1 cellular context compared by ENCODE assay signal in the genomic region with DNA sequence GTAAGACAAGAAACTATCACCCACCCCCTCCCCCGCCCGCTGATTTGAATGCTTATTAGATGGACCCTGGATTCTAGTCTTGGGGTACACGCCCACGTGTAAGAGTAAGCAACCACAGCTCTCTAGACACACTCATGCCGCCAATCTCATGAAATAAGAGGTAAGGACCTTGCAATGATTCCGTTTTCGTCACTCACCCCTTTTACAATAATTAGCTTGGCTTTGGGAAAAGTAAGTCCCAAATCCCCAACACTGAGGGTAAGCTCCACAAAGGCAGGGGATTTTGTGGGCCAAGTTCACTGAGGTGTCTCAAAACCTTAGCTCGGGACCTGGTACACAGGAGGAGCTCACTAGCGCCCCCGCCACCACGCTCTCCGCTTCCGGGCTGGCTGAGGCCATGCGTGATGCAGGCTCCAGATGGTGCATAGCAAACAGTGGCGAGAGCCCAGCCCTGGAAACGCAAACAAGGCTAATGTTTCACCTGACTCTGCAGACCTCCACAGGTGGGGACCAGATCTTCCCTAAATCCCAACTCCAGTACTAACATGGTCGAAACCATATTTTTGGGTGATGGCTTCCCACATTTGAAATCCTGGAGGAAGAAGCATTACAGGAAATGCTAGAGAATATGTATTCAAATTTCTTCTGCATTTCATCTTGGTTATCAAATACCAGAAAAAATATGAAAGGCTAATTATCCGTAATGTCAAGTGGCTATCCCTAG.
TF ChIP-seq lines count a peak whose summit lies in the region.

No MANE protein-coding gene starts in this region.

TF ChIP-seq in GM12878, 131 proteins besides CTCF, POLR2A, EP300 and RAD21 (continued from another document and continues in another):
- TF ChIP-seq ZBTB40 (IDR thresholded peaks at IDR 0.05; ENCODE audit: borderline replicate concordance): no peak
- TF ChIP-seq ZNF384 (IDR thresholded peaks at IDR 0.05; ENCODE audit: borderline replicate concordance, low read depth, low read length): 0 out of 2 replicates have a peak, but pooled peaks have one; percentile 10
- no peak for TF ChIP-seq FOS (IDR thresholded peaks at IDR 0.05; ENCODE audit: borderline replicate concordance, extremely low read depth, insufficient read length)
- TF ChIP-seq TBL1XR1 (IDR thresholded peaks at IDR 0.05; ENCODE audit: low read depth, low read length): no peak
- TF ChIP-seq RB1 (IDR thresholded peaks at IDR 0.05; ENCODE audit: borderline replicate concordance): no peak
- TF ChIP-seq HDAC2 (IDR thresholded peaks at IDR 0.05): 0 out of 2 replicates have a peak, but pooled peaks have one; percentile 68
- TF ChIP-seq POLR2AphosphoS2 (IDR thresholded peaks at IDR 0.05; ENCODE audit: low read depth, low read length): no peak
- TF ChIP-seq, protein P1, sequence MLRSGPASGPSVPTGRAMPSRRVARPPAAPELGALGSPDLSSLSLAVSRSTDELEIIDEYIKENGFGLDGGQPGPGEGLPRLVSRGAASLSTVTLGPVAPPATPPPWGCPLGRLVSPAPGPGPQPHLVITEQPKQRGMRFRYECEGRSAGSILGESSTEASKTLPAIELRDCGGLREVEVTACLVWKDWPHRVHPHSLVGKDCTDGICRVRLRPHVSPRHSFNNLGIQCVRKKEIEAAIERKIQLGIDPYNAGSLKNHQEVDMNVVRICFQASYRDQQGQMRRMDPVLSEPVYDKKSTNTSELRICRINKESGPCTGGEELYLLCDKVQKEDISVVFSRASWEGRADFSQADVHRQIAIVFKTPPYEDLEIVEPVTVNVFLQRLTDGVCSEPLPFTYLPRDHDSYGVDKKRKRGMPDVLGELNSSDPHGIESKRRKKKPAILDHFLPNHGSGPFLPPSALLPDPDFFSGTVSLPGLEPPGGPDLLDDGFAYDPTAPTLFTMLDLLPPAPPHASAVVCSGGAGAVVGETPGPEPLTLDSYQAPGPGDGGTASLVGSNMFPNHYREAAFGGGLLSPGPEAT (IDR thresholded peaks at IDR 0.05; ENCODE audit: low read depth): peak; percentile 82
- TF ChIP-seq ZZZ3 (IDR thresholded peaks at IDR 0.05; ENCODE audit: control insufficient read depth, insufficient read length, low read depth): no peak
- no peak for TF ChIP-seq ZNF622 (IDR thresholded peaks at IDR 0.05)
- TF ChIP-seq IKZF2 (IDR thresholded peaks at IDR 0.05): peak; percentile 88 to 91
- TF ChIP-seq CREB1 (IDR thresholded peaks at IDR 0.05; ENCODE audit: low read depth): peak; percentile 67
- TF ChIP-seq, protein P2, sequence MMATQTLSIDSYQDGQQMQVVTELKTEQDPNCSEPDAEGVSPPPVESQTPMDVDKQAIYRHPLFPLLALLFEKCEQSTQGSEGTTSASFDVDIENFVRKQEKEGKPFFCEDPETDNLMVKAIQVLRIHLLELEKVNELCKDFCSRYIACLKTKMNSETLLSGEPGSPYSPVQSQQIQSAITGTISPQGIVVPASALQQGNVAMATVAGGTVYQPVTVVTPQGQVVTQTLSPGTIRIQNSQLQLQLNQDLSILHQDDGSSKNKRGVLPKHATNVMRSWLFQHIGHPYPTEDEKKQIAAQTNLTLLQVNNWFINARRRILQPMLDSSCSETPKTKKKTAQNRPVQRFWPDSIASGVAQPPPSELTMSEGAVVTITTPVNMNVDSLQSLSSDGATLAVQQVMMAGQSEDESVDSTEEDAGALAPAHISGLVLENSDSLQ (IDR thresholded peaks at IDR 0.05): no peak; the same call in 1 of the 2 replicates
- no peak for TF ChIP-seq NRF1 (conservative IDR thresholded peaks at IDR 0.05; ENCODE audit: low read depth, low read length)
- peak; percentile 19 for TF ChIP-seq SP1 (IDR thresholded peaks at IDR 0.05; ENCODE audit: low read depth, low read length)
- TF ChIP-seq HSF1 (IDR thresholded peaks at IDR 0.05; ENCODE audit: low read depth, low read length): no peak
- no peak for TF ChIP-seq BCL11A (IDR thresholded peaks at IDR 0.05; ENCODE audit: low read depth, low read length)
- no peak for TF ChIP-seq CBX5 (IDR thresholded peaks at IDR 0.05; ENCODE audit: low read depth)
- peak; percentile 49; the same call in 1 of the 2 replicates for TF ChIP-seq SMC3 (IDR thresholded peaks at IDR 0.05; ENCODE audit: borderline replicate concordance, low read length)
- TF ChIP-seq, protein P3, sequence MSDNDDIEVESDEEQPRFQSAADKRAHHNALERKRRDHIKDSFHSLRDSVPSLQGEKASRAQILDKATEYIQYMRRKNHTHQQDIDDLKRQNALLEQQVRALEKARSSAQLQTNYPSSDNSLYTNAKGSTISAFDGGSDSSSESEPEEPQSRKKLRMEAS (IDR thresholded peaks at IDR 0.05; ENCODE audit: low read depth, low read length): peak; percentile 89
- peak; percentile 66 for TF ChIP-seq MTA2 (IDR thresholded peaks at IDR 0.05; ENCODE audit: low read depth)
- peak; percentile 90 for TF ChIP-seq SMARCA5 (IDR thresholded peaks at IDR 0.05)
- TF ChIP-seq EED (IDR thresholded peaks at IDR 0.05; ENCODE audit: low read depth): peak; percentile 77
- TF ChIP-seq LARP7 (IDR thresholded peaks at IDR 0.05): no peak; the same call in 1 of the 2 replicates
- peak; percentile 83 for TF ChIP-seq POLR2AphosphoS5 (IDR thresholded peaks at IDR 0.05; ENCODE audit: low read length)
- TF ChIP-seq NR2C2 (IDR thresholded peaks at IDR 0.05; ENCODE audit: borderline replicate concordance, control insufficient read depth, insufficient read length, low read depth): no peak
- no peak for TF ChIP-seq REST (IDR thresholded peaks at IDR 0.05; ENCODE audit: low read depth, low read length)
- no peak for TF ChIP-seq SUZ12 (IDR thresholded peaks at IDR 0.05; ENCODE audit: unreplicated experiment)
- TF ChIP-seq POU2F2 (IDR thresholded peaks at IDR 0.05; ENCODE audit: borderline replicate concordance, low read depth, low read length): peak; percentile 74; the same call in 1 of the 3 replicates
- peak; percentile 87 for TF ChIP-seq MYC (IDR thresholded peaks at IDR 0.05; ENCODE audit: insufficient read depth, insufficient read length, insufficient replicate concordance, low read length, severe bottlenecking)
- TF ChIP-seq BHLHE40 (IDR thresholded peaks at IDR 0.05; ENCODE audit: borderline replicate concordance in 1 of 2, low read depth in 2 of 2, low read length in 1 of 2): peak; percentile 74 to 78
- peak; percentile 81 for TF ChIP-seq ZNF592 (IDR thresholded peaks at IDR 0.05)
- TF ChIP-seq, protein P4, sequence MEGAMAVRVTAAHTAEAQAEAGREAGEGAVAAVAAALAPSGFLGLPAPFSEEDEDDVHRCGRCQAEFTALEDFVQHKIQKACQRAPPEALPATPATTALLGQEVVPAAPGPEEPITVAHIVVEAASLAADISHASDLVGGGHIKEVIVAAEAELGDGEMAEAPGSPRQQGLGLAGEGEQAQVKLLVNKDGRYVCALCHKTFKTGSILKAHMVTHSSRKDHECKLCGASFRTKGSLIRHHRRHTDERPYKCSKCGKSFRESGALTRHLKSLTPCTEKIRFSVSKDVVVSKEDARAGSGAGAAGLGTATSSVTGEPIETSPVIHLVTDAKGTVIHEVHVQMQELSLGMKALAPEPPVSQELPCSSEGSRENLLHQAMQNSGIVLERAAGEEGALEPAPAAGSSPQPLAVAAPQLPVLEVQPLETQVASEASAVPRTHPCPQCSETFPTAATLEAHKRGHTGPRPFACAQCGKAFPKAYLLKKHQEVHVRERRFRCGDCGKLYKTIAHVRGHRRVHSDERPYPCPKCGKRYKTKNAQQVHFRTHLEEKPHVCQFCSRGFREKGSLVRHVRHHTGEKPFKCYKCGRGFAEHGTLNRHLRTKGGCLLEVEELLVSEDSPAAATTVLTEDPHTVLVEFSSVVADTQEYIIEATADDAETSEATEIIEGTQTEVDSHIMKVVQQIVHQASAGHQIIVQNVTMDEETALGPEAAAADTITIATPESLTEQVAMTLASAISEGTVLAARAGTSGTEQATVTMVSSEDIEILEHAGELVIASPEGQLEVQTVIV (IDR thresholded peaks at IDR 0.05; ENCODE audit: borderline replicate concordance, partially characterized antibody): peak; percentile 32
